ENCODE assay signal across 8 cellular contexts in genomic region chr13:25375727-25376358, GRCh38. TPM values are rescaled to one million over a fixed set of nuclear protein-coding genes. Genes with fewer than 3 reads are reported as not detected.
DNase-seq lines count a peak whose midpoint lies in the region; ATAC-seq lines count a peak whose summit lies in the region.

No MANE protein-coding gene starts in this region.

- no peak overlapping the region for H3K23ac ChIP-seq in mesenchymal stem cell (ENCODE audit: low read length in 2 of 2)

- no peak overlapping the region for H2BK15ac ChIP-seq in mesenchymal stem cell (ENCODE audit: low read depth, poor library complexity, severe bottlenecking)

- H3K18ac ChIP-seq in mesenchymal stem cell (ENCODE audit: low read depth in 1 of 2, low read length in 2 of 2): no peak overlapping the region

- no peak overlapping the region for H4K8ac ChIP-seq in mesenchymal stem cell (ENCODE audit: low read length)

- no peak overlapping the region for H2BK120ac ChIP-seq in mesenchymal stem cell (ENCODE audit: low read depth, low read length)

- no peak overlapping the region for H3K27ac ChIP-seq in mesenchymal stem cell (ENCODE audit: low read length, poor library complexity, severe bottlenecking)

- no peak overlapping the region for H3K4me2 ChIP-seq in mesenchymal stem cell (ENCODE audit: low read length, poor library complexity, severe bottlenecking)

- no peak overlapping the region for H4K91ac ChIP-seq in mesenchymal stem cell (ENCODE audit: low read length)

- H3K4me3 ChIP-seq in mesenchymal stem cell (ENCODE audit: insufficient read depth in 1 of 2, low read depth in 1 of 2, low read length in 2 of 2): no peak overlapping the region

- H3K4me1 ChIP-seq in mesenchymal stem cell (ENCODE audit: control insufficient read depth, insufficient read depth, low read depth, low read length): peaks cover 11% of the 10 kb centered on the region

- DNase-seq in activated effector memory CD4-positive, alpha-beta T cell treated with anti-CD3 and anti-CD28 coated beads, Interleukin-2, amount 50 U/mL, for 16 hours: peak; percentile 67
- no peak for DNase-seq in activated effector memory CD4-positive, alpha-beta T cell treated with Interleukin-2 at 50 U/mL for 16 hours
- DNase-seq in HuH-7.5 (ENCODE audit: low spot score) (peak; percentile 45), RPMI7951 (ENCODE audit: low read depth) (peak; percentile 29), cerebellum (ENCODE audit: low spot score) (peak; percentile 48), mesenchymal stem cell (peak; percentile 54)

- H3K9ac ChIP-seq in mesenchymal stem cell (ENCODE audit: low read length): no peak overlapping the region

- no peaks in the 10 kb centered on the region for H3K9me3 ChIP-seq in mesenchymal stem cell (ENCODE audit: control insufficient read depth, low read length)

- peaks cover 41 to 61% of the 10 kb centered on the region in 2 experiments for H3K27me3 ChIP-seq in mesenchymal stem cell (ENCODE audit: control insufficient read depth in 1 of 2, insufficient read depth in 1 of 2, low read length in 2 of 2)

- no peak overlapping the region for H2BK12ac ChIP-seq in mesenchymal stem cell (ENCODE audit: low read length in 2 of 2)

- H2AK5ac ChIP-seq in mesenchymal stem cell (ENCODE audit: low read length, severe bottlenecking): no peak overlapping the region

- H2BK5ac ChIP-seq in mesenchymal stem cell (ENCODE audit: low read depth, low read length, poor library complexity, severe bottlenecking): no peak overlapping the region

- H3K79me1 ChIP-seq in mesenchymal stem cell (replicated peaks; ENCODE audit: low read length, poor library complexity, severe bottlenecking): no peaks in the 10 kb centered on the region

- ATAC-seq in HG03139 (IDR thresholded peaks at IDR 0.05; ENCODE audit: unreplicated experiment): no peak
- no peak for ATAC-seq in HG03280 (IDR thresholded peaks at IDR 0.05; ENCODE audit: unreplicated experiment)

- 37% methylated on average over 5 of the region's 9 CpGs for WGBS in mesenchymal stem cell

- H2AFZ ChIP-seq in mesenchymal stem cell (ENCODE audit: low read depth, low read length): no peak overlapping the region

- peaks cover 0 to 4% of the 10 kb centered on the region in 2 experiments for H3K36me3 ChIP-seq in mesenchymal stem cell (ENCODE audit: control insufficient read depth in 1 of 2, insufficient read depth in 2 of 2, low read depth in 1 of 2, low read length in 2 of 2)

- H3K14ac ChIP-seq in mesenchymal stem cell (ENCODE audit: low read length in 2 of 2): no peak overlapping the region

- no peak overlapping the region for H3K4ac ChIP-seq in mesenchymal stem cell (ENCODE audit: low read depth in 1 of 2, low read length in 2 of 2)

RNA-seq across cellular contexts. Expression of gene ATP8A2, which starts 4.1 kb away (rescaled TPM):
- 1.3 TPM in 2 replicates for total RNA-seq in RPMI7951 (2014; rRNA removed; shearing (Covaris generic))
- total RNA-seq in cerebellum: 34.0 TPM
- polyA plus RNA-seq in mesenchymal stem cell (2013, experiment 1 of 2): 0.33 TPM
- polyA plus RNA-seq in mesenchymal stem cell (2013, experiment 2 of 2): 0.27 TPM

Comparison
In these comparisons a context has a peak if more than half of its experiments do, and no peak if none do; other contexts are left out.
1. RNA of gene ATP8A2, which starts 4.1 kb away (total RNA-seq): 34.0 TPM in cerebellum (single experiment); 1.3 TPM in RPMI7951; every median in the first group is over 10 times any median in the second.